In the genomic region with DNA sequence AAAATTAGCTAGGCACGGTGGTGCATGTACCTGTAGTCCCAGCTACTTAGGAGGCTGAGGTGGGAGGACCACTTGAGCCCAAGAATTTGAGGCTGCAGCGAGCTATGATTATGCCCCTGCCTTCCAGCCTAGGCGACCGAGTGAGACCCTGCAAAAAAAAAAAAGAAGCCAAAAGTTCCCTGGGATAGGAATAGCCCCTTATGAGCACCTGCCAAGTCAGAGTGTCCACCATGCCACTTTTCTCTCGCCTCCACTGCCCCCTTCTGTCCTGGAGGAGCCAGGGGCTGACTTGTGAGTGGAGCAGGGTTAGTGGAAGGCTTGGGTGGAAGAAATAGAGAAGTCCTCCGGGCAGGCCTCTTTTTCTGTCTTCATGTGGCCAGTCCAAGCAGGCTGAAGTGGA, we compare ENCODE assay signal across 1 cellular context.
TF ChIP-seq lines count a peak whose summit lies in the region.

No MANE protein-coding gene starts in this region.

TF ChIP-seq in IMR-90, 13 proteins besides CTCF, POLR2A, EP300 and RAD21:
- TF ChIP-seq, protein P1, sequence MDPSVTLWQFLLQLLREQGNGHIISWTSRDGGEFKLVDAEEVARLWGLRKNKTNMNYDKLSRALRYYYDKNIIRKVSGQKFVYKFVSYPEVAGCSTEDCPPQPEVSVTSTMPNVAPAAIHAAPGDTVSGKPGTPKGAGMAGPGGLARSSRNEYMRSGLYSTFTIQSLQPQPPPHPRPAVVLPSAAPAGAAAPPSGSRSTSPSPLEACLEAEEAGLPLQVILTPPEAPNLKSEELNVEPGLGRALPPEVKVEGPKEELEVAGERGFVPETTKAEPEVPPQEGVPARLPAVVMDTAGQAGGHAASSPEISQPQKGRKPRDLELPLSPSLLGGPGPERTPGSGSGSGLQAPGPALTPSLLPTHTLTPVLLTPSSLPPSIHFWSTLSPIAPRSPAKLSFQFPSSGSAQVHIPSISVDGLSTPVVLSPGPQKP (IDR thresholded peaks at IDR 0.05; ENCODE audit: borderline replicate concordance, low read depth, low read length): no peak
- TF ChIP-seq RCOR1 (IDR thresholded peaks at IDR 0.05; ENCODE audit: insufficient replicate concordance, low read length) (no peak), RFX5 (IDR thresholded peaks at IDR 0.05; ENCODE audit: low read depth, low read length) (no peak), FOS (IDR thresholded peaks at IDR 0.05; ENCODE audit: low read depth, low read length) (no peak), MXI1 (IDR thresholded peaks at IDR 0.05; ENCODE audit: borderline replicate concordance, low read depth, low read length) (no peak), MAFK (IDR thresholded peaks at IDR 0.05; ENCODE audit: low read depth, low read length) (no peak), SMC3 (IDR thresholded peaks at IDR 0.05; ENCODE audit: low read depth, low read length) (no peak), MAZ (IDR thresholded peaks at IDR 0.05; ENCODE audit: borderline replicate concordance, low read depth, low read length) (no peak)
- TF ChIP-seq, protein P2, sequence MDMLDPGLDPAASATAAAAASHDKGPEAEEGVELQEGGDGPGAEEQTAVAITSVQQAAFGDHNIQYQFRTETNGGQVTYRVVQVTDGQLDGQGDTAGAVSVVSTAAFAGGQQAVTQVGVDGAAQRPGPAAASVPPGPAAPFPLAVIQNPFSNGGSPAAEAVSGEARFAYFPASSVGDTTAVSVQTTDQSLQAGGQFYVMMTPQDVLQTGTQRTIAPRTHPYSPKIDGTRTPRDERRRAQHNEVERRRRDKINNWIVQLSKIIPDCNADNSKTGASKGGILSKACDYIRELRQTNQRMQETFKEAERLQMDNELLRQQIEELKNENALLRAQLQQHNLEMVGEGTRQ (IDR thresholded peaks at IDR 0.05; ENCODE audit: low read depth, low read length): no peak
